ENCODE assay signal across 14 cellular contexts in the genomic region with DNA sequence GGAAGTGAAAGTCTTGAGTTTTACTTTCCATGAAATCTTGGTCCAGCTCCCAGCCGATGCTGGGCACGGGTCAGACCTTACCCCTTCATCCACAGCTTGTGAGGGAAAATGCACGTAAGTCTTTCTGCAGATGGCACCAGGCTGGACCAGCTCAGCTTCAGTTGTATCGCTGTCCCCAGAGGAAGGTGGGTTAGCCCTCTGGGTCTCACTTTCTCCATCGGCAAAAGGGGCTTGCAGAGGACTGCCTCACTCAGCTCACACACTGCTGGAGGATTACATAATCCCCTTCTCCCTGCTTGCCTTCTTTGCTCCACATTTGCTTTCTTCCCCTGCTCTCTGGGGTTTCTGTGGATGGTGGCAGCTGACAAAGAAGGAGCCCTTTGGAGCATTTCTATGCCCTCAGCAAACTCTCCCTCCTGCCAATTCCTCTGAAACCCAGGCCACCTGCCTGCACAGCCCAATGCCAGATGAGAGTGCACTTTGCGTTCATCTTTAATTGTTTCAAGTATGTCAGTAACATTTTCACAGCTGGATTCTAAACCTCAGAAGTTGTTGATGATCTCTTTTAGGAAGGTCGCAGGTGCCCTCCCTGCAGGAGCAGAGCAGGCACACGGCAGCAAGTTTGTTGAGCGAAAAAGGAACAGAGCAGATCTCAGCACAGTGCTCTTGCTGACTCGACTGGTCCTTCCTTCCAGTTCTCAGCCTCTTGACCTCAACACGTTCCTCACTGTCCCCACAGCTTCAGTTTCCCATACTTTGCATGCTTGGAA.
"Had no signal": no experiment of that assay in that cellular context is flagged by ENCODE, and none has a peak within 500 bp of the region (broad histone marks: within the 10 kb centered on the region; RNA-seq: fewer than 3 reads in every experiment).

No MANE protein-coding gene starts in this region.

- ATAC-seq: activated T-cell treated with anti-CD3 and anti-CD28 coated beads, Interleukin-2, amount 50 U/mL, for 4 hours; gastroesophageal sphincter; naive thymus-derived CD8-positive, alpha-beta T cell; stimulated activated memory B cell treated with anti-CD40 and anti-IgM and Interleukin-4, amounts not matched to agents 10 μg/mL and 1 μg/mL and 100 μg/mL, for 72 hours had no signal

- DNase-seq: activated CD4-positive, alpha-beta T cell treated with anti-CD3 and anti-CD28 coated beads, Interleukin-2, amount 10 ng/mL, durations not matched to agents 7 days and 5 days; activated CD8-positive, alpha-beta memory T cell treated with anti-CD3 and anti-CD28 coated beads, Interleukin-2, amount 50 U/mL, for 4 hours; activated naive CD4-positive, alpha-beta T cell treated with anti-CD3 and anti-CD28 coated beads, Interleukin-2, amount 50 U/mL, for 16 hours; activated T-cell treated with anti-CD3 and anti-CD28 coated beads, Interleukin-2, amount 50 U/mL, for 4 hours; effector CD8-positive, alpha-beta T cell; immature natural killer cell; mesenchymal stem cell; naive thymus-derived CD8-positive, alpha-beta T cell; pancreas; sigmoid colon; stimulated activated CD4-positive, alpha-beta T cell treated with anti-CD3 and anti-CD28 coated beads, Interleukin-4, amount 100 ng/mL, for 4 hours; testis had no signal
